ENCODE assay signal across 10 cellular contexts in genomic region chr14:101476931-101477553, GRCh38.
A peak's percentile ranks its signal among the peaks of the same experiment; 100 is the strongest.
DNase-seq lines count a peak whose midpoint lies in the region; ATAC-seq and TF ChIP-seq lines count a peak whose summit lies in the region.
"Had no signal": no experiment of that assay in that cellular context is flagged by ENCODE, and none has a peak within 500 bp of the region (broad histone marks: within the 10 kb centered on the region; RNA-seq: fewer than 3 reads in every experiment).

No MANE protein-coding gene starts in this region.

- no peak for TF ChIP-seq CTCF in upper lobe of right lung (IDR thresholded peaks at IDR 0.05)

- H3K27me3 Mint-ChIP-seq in activated T-helper 2 cell treated with anti-CD3 and anti-CD28 coated beads, Interferon-gamma antibody, Interleukin-2, Interleukin-4, amounts not matched to agents 10 μg/mL and 5 μg/mL and 100 μg/mL, durations not matched to agents 14 hours and 24 hours and 36 hours (ENCODE audit: low read depth), result no peaks in the 10 kb centered on the region

- H3K9me3 Mint-ChIP-seq in activated T-helper 2 cell treated with anti-CD3 and anti-CD28 coated beads, Interferon-gamma antibody, Interleukin-2, Interleukin-4, amounts not matched to agents 10 μg/mL and 5 μg/mL and 100 μg/mL, durations not matched to agents 14 hours and 24 hours and 36 hours, result no peaks in the 10 kb centered on the region

- intact Hi-C loops in upper lobe of right lung (cut with DNase I), result no loop called here
- intact Hi-C loops in activated T-helper 2 cell treated with anti-CD3 and anti-CD28 coated beads, Interferon-gamma antibody, Interleukin-2, Interleukin-4, amounts not matched to agents 10 μg/mL and 5 μg/mL and 100 μg/mL, durations not matched to agents 14 hours and 24 hours and 36 hours (cut with micrococcal nuclease), result no loop called here

- no peaks in the 10 kb centered on the region for H3K4me1 Mint-ChIP-seq in activated T-helper 2 cell treated with anti-CD3 and anti-CD28 coated beads, Interferon-gamma antibody, Interleukin-2, Interleukin-4, amounts not matched to agents 10 μg/mL and 5 μg/mL and 100 μg/mL, durations not matched to agents 14 hours and 24 hours and 36 hours (ENCODE audit: low read depth)
- H3K4me1 Mint-ChIP-seq: B cell had no signal

- H3K4me3 Mint-ChIP-seq in activated T-helper 2 cell treated with anti-CD3 and anti-CD28 coated beads, Interferon-gamma antibody, Interleukin-2, Interleukin-4, amounts not matched to agents 10 μg/mL and 5 μg/mL and 100 μg/mL, durations not matched to agents 14 hours and 24 hours and 36 hours (ENCODE audit: low read depth), result no peak overlapping the region
- H3K4me3 Mint-ChIP-seq: B cell had no signal

- peak; percentile 46 for DNase-seq in activated effector memory CD4-positive, alpha-beta T cell treated with anti-CD3 and anti-CD28 coated beads, Interleukin-2, amount 50 U/mL, for 16 hours
- DNase-seq in activated effector memory CD4-positive, alpha-beta T cell treated with Interleukin-2 at 50 U/mL for 16 hours, result no peak
- DNase-seq in NOMO-1 treated with dmso at 0.1 percent for 144 hours (lab: John Stamatoyannopoulos, UW; ENCODE audit: unreplicated experiment) (peak; percentile 84), kidney glomerular epithelial cell (lab: John Stamatoyannopoulos, UW) (peak; percentile 1), upper lobe of right lung (peak; percentile 84), MG63 (no peak)
- DNase-seq in activated T-helper 2 cell treated with anti-CD3 and anti-CD28 coated beads, Interferon-gamma antibody, Interleukin-2, Interleukin-4, amounts not matched to agents 10 μg/mL and 5 μg/mL and 100 μg/mL, durations not matched to agents 14 hours and 24 hours and 36 hours (ENCODE audit: low spot score), result no peak
- DNase-seq: stimulated activated CD4-positive, alpha-beta T cell treated with anti-CD3 and anti-CD28 coated beads, Interleukin-4, amount 100 ng/mL, for 24 hours had no signal

- H3K9me3 ChIP-seq in upper lobe of right lung (no peaks in the 10 kb centered on the region), MG63 (no peaks in the 10 kb centered on the region)

- no peak overlapping the region for H3K4me3 ChIP-seq in upper lobe of right lung
- H3K4me3 ChIP-seq in MG63, result no peak overlapping the region

- no peak overlapping the region for H3K27ac Mint-ChIP-seq in activated T-helper 2 cell treated with anti-CD3 and anti-CD28 coated beads, Interferon-gamma antibody, Interleukin-2, Interleukin-4, amounts not matched to agents 10 μg/mL and 5 μg/mL and 100 μg/mL, durations not matched to agents 14 hours and 24 hours and 36 hours
- H3K27ac Mint-ChIP-seq: B cell had no signal

- peaks cover 17% of the 10 kb centered on the region for H3K4me1 ChIP-seq in upper lobe of right lung

- H3K27ac ChIP-seq in upper lobe of right lung, result no peak overlapping the region

- ATAC-seq in upper lobe of right lung (peak; percentile 84), GM18909 (IDR thresholded peaks at IDR 0.05; ENCODE audit: poor library complexity, unreplicated experiment) (no peak)

- H3K27me3 ChIP-seq in upper lobe of right lung (peaks cover 8% of the 10 kb centered on the region), MG63 (no peaks in the 10 kb centered on the region)

- no peaks in the 10 kb centered on the region for H3K36me3 Mint-ChIP-seq in activated T-helper 2 cell treated with anti-CD3 and anti-CD28 coated beads, Interferon-gamma antibody, Interleukin-2, Interleukin-4, amounts not matched to agents 10 μg/mL and 5 μg/mL and 100 μg/mL, durations not matched to agents 14 hours and 24 hours and 36 hours (ENCODE audit: low read depth)

- no peaks in the 10 kb centered on the region for H3K36me3 ChIP-seq in upper lobe of right lung
- H3K36me3 ChIP-seq in MG63, result no peaks in the 10 kb centered on the region

Comparison
In these comparisons a context has a peak if more than half of its experiments do, and no peak if none do; other contexts are left out.
1. DNase-seq: peak in activated effector memory CD4-positive, alpha-beta T cell treated with anti-CD3 and anti-CD28 coated beads, Interleukin-2, amount 50 U/mL, for 16 hours (single experiment), NOMO-1 treated with dmso at 0.1 percent for 144 hours (single experiment), kidney glomerular epithelial cell (single experiment) and upper lobe of right lung (single experiment); none in activated effector memory CD4-positive, alpha-beta T cell treated with Interleukin-2 at 50 U/mL for 16 hours (single experiment), MG63 (single experiment) and activated T-helper 2 cell treated with anti-CD3 and anti-CD28 coated beads, Interferon-gamma antibody, Interleukin-2, Interleukin-4, amounts not matched to agents 10 μg/mL and 5 μg/mL and 100 μg/mL, durations not matched to agents 14 hours and 24 hours and 36 hours (single experiment).